Comparison of ENCODE assay signal across 8 cellular contexts in the genomic region with DNA sequence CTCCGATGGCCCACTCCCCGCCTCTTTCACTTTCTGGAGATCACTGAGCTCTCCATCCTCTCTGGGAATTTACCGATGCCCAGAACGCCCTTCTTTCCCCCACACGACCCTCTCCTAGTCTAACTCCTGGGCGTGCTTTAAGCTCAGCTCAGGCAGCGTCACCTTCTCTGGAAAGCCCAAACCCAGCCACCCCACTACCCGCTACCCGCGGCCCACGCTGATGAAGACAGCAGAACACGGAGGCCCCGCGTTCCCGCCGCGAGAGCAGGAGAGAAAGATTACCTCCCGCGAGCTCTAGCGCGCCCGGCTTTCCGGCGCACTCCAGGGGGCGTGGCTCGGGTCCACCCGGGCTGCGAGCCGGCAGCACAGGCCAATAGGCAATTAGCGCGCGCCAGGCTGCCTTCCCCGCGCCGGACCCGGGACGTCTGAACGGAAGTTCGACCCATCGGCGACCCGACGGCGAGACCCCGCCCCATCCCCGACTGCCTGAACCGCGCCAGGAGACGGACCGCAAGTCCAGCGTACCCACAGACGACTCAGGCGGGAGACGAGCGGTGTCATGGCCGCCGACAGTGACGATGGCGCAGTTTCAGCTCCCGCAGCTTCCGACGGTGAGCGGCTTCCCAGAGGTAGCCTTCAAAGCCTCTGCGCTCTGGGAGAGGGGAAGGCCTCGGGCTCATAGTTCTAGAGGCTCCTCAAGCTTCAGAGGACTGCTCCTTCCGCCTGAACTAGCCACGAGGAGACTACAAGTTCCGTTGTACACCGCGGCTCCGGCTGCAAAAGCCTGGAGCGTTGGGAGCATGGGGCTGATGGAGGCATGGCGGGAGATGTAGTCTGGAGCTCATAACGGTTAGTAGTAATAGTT. TPM values are rescaled to one million over a fixed set of nuclear protein-coding genes. Genes with fewer than 3 reads are reported as not detected.
A peak's percentile ranks its signal among the peaks of the same experiment; 100 is the strongest.
DNase-seq lines count a peak whose midpoint lies in the region; ATAC-seq and TF ChIP-seq lines count a peak whose summit lies in the region.

MUTYH (minus strand) TSS at position 747 of the 865 bp plus-strand sequence. CDS start 5,935 bp downstream, outside the sequence.
TOE1 (plus strand) TSS at position 477 of the 865 bp plus-strand sequence; CDS start at position 560, 83 bp downstream.

- H3K36me3 ChIP-seq in effector memory CD4-positive, alpha-beta T cell (ENCODE audit: control insufficient read depth, insufficient read depth, low read length) = peaks cover 29% of the 10 kb centered on the region
- H3K36me3 ChIP-seq in lung (ENCODE audit: control insufficient read depth in 2 of 2, insufficient read depth in 2 of 2, low read length in 2 of 2) = peaks cover 5 to 30% of the 10 kb centered on the region in 2 donors

- DNase-seq in COLO829 (ENCODE audit: low spot score) = peak; percentile 79
- peak; percentile 95 for DNase-seq in HT1080 (ENCODE audit: low read depth)
- DNase-seq in NOMO-1 (lab: John Stamatoyannopoulos, UW; ENCODE audit: unreplicated experiment in 2 of 2) = peak; percentile 95
- peak; percentile 83 to 88 (median 85) for DNase-seq in effector memory CD4-positive, alpha-beta T cell
- DNase-seq in lung (ENCODE audit: low spot score) = peak; percentile 93
- peak; percentile 85 to 99 (median 92) for DNase-seq in stimulated activated CD4-positive, alpha-beta T cell treated with anti-CD3 and anti-CD28 coated beads, TNF-alpha, amount 100 ng/mL, for 24 hours (ENCODE audit: low read depth in 3 of 3)

- POLR2A ChIA-PET in activated CD8-positive, alpha-beta memory T cell treated with anti-CD3 and anti-CD28 coated beads for 36 hours (lab: Charles Lee) = interaction anchor here (0.5 to 6.0 kb wide), 20 partner anchors 9 to 618 kb away, joined by 3 to 63 read pairs (median 5); partner anchors contain the start of genes CCDC163, EIF2B3, HECTD3 and HPDL

- H3K9me3 ChIP-seq in effector memory CD4-positive, alpha-beta T cell (ENCODE audit: control insufficient read depth, low read length) = no peaks in the 10 kb centered on the region
- H3K9me3 ChIP-seq in lung (ENCODE audit: control insufficient read depth in 2 of 2, insufficient read depth in 1 of 2, low read length in 1 of 2) = no peaks in the 10 kb centered on the region

- ATAC-seq in GM21360 (IDR thresholded peaks at IDR 0.05; ENCODE audit: unreplicated experiment) (peak; percentile 71), lung (ENCODE audit: insufficient read depth, low FRiP score) (peak; percentile 95)

- no peaks in the 10 kb centered on the region for H3K27me3 ChIP-seq in effector memory CD4-positive, alpha-beta T cell (replicated peaks; ENCODE audit: control insufficient read depth, insufficient read depth, low read length, poor library complexity, severe bottlenecking)
- H3K27me3 ChIP-seq in lung (ENCODE audit: control insufficient read depth, insufficient read depth) = no peaks in the 10 kb centered on the region

- peaks cover 16% of the 10 kb centered on the region for H3K4me1 ChIP-seq in effector memory CD4-positive, alpha-beta T cell (ENCODE audit: control insufficient read depth, insufficient read depth, low read length, poor library complexity, severe bottlenecking)
- H3K4me1 ChIP-seq in lung (ENCODE audit: control insufficient read depth in 2 of 2, insufficient read depth in 2 of 2, low read length in 2 of 2) = peaks cover 3 to 10% of the 10 kb centered on the region in 2 donors

- H3K4me3 ChIP-seq in effector memory CD4-positive, alpha-beta T cell (ENCODE audit: insufficient read depth, low read depth, low read length, poor library complexity, severe bottlenecking) = peak within 1 kb of the TSS; percentile 80
- H3K4me3 ChIP-seq in lung = peak within 1 kb of the TSS; percentile 80

- 1% methylated on average over 71 to 74 of the region's 74 CpGs for WGBS in lung, 2 donors

- no peak for TF ChIP-seq CTCF in lung (IDR thresholded peaks at IDR 0.05; ENCODE audit: control extremely low read depth, extremely low read depth)

- peak within 1 kb of the TSS; percentile 99 for H3K27ac ChIP-seq in effector memory CD4-positive, alpha-beta T cell (ENCODE audit: insufficient read depth, low read length, poor library complexity, severe bottlenecking)
- peak within 1 kb of the TSS; percentile 92 to 99 for H3K27ac ChIP-seq in lung (ENCODE audit: low read depth in 1 of 2, low read length in 1 of 2)

- CTCF ChIA-PET in activated CD8-positive, alpha-beta memory T cell treated with anti-CD3 and anti-CD28 coated beads for 36 hours (lab: Charles Lee) = interaction anchor here (0.7 to 3.5 kb wide), 12 partner anchors 9 to 328 kb away, joined by 3 to 25 read pairs (median 5); partner anchors contain the start of genes HPDL, TESK2 and UROD

RNA-seq across cellular contexts. Expression of gene MUTYH, which starts in this region (rescaled TPM):
- total RNA-seq in HT1080 (2014; rRNA removed; shearing (Covaris generic)) = 30.8 and 33.4 TPM in 2 replicates
- 17.1 and 19.3 TPM in 2 replicates for polyA plus RNA-seq in HT1080 (2015; cell fraction: cytosol; rRNA removed)
- 84.1 and 94.9 TPM in 2 replicates for polyA plus RNA-seq in HT1080 (2015; cell fraction: nucleus; rRNA removed)
- 10 to 100 TPM; 62.9 to 64.5 TPM for total RNA-seq in activated CD8-positive, alpha-beta memory T cell treated with anti-CD3 and anti-CD28 coated beads for 36 hours
- total RNA-seq in lung = 10 to 100 TPM; 16.8 to 26.3 TPM
- 10 to 100 TPM; 14.0 to 22.5 TPM for polyA plus RNA-seq in lung

RNA-seq across cellular contexts. Expression of gene TOE1, which starts in this region (rescaled TPM):
- total RNA-seq in HT1080 (2014; rRNA removed; shearing (Covaris generic)) = 29.1 and 37.6 TPM in 2 replicates
- polyA plus RNA-seq in HT1080 (2015; cell fraction: cytosol; rRNA removed) = 15.3 and 18.2 TPM in 2 replicates
- polyA plus RNA-seq in HT1080 (2015; cell fraction: nucleus; rRNA removed) = 23.1 and 23.2 TPM in 2 replicates
- 10 to 100 TPM; 51.3 to 52.0 TPM for total RNA-seq in activated CD8-positive, alpha-beta memory T cell treated with anti-CD3 and anti-CD28 coated beads for 36 hours
- 10 to 100 TPM in 1 of 2 donors, 1 to 10 TPM in 1; 6.4 to 10.9 TPM for total RNA-seq in lung
- polyA plus RNA-seq in lung = 10 to 100 TPM in 1 of 2 donors, 1 to 10 TPM in 1; 5.3 to 10.6 TPM

Comparison
In these comparisons a context has a peak if more than half of its experiments do, and no peak if none do; other contexts are left out.
1. Peak in every context shown above with its lines: DNase-seq, ATAC-seq, H3K4me3 ChIP-seq and H3K27ac ChIP-seq.